ENCODE assay signal across 1 cellular context in genomic region chr18:26547302-26548143, GRCh38.
TF ChIP-seq lines count a peak whose summit lies in the region.

No MANE protein-coding gene starts in this region.

TF ChIP-seq in GM12878, 131 proteins besides CTCF, POLR2A, EP300 and RAD21 (continued from another document):
- TF ChIP-seq ZNF592 (IDR thresholded peaks at IDR 0.05), result no peak
- TF ChIP-seq KLF5 (IDR thresholded peaks at IDR 0.05; ENCODE audit: partially characterized antibody), result no peak
- TF ChIP-seq NR2C1 (IDR thresholded peaks at IDR 0.05), result no peak
- 0 out of 2 replicates have a peak, but pooled peaks have one; percentile 18 for TF ChIP-seq BACH1 (IDR thresholded peaks at IDR 0.05; ENCODE audit: borderline replicate concordance)
- no peak for TF ChIP-seq ESRRA (IDR thresholded peaks at IDR 0.05; ENCODE audit: low read length)
- peak; percentile 63; the same call in 1 of the 2 replicates for TF ChIP-seq YY1 (IDR thresholded peaks at IDR 0.05; ENCODE audit: low read depth, low read length)
- 0 out of 2 replicates have a peak, but pooled peaks have one; percentile 35 for TF ChIP-seq MLLT1 (IDR thresholded peaks at IDR 0.05)
- TF ChIP-seq HSF1 (IDR thresholded peaks at IDR 0.05; ENCODE audit: low read depth, low read length), result no peak
- TF ChIP-seq SREBF2 (IDR thresholded peaks at IDR 0.05; ENCODE audit: low read length), result no peak
- no peak for TF ChIP-seq TCF7 (IDR thresholded peaks at IDR 0.05; ENCODE audit: borderline replicate concordance)
- peak; percentile 86 for TF ChIP-seq ZNF687 (IDR thresholded peaks at IDR 0.05)
- no peak for TF ChIP-seq SKIL (IDR thresholded peaks at IDR 0.05; ENCODE audit: low read depth, poor library complexity, severe bottlenecking)
- TF ChIP-seq IRF4 (IDR thresholded peaks at IDR 0.05; ENCODE audit: low read depth, low read length), result 0 out of 2 replicates have a peak, but pooled peaks have one; percentile 30
- no peak for TF ChIP-seq MEF2A (IDR thresholded peaks at IDR 0.05; ENCODE audit: insufficient read depth, low read depth, low read length)
- no peak for TF ChIP-seq IRF3 (IDR thresholded peaks at IDR 0.05)
- TF ChIP-seq KDM1A (IDR thresholded peaks at IDR 0.05; ENCODE audit: borderline replicate concordance), result no peak
- TF ChIP-seq MEF2B (IDR thresholded peaks at IDR 0.05; ENCODE audit: partially characterized antibody, poor library complexity, severe bottlenecking), result no peak
- TF ChIP-seq WRNIP1 (IDR thresholded peaks at IDR 0.05; ENCODE audit: borderline replicate concordance, low read depth, low read length), result no peak
- no peak for TF ChIP-seq SIX5 (IDR thresholded peaks at IDR 0.05; ENCODE audit: low read depth, low read length, severe bottlenecking)
- peak; percentile 86; the same call in 1 of the 2 replicates for TF ChIP-seq DPF2 (IDR thresholded peaks at IDR 0.05)
- TF ChIP-seq SUPT20H (IDR thresholded peaks at IDR 0.05; ENCODE audit: borderline replicate concordance, control insufficient read depth, low read depth, low read length), result no peak
- TF ChIP-seq BHLHE40 (IDR thresholded peaks at IDR 0.05; ENCODE audit: borderline replicate concordance in 1 of 2, low read depth in 2 of 2, low read length in 1 of 2), result peak; percentile 27 to 61; a peak in 1 of 4 replicates
- no peak for TF ChIP-seq ASH2L (IDR thresholded peaks at IDR 0.05; ENCODE audit: borderline replicate concordance, low read depth)
- peak; percentile 7 for TF ChIP-seq SP1 (IDR thresholded peaks at IDR 0.05; ENCODE audit: low read depth, low read length)
TF ChIP-seq in GM12878: peak in this region for 13.
